24 cellular contexts compared by ENCODE assay signal in genomic region chr7:2665359-2665791, GRCh38. TPM values are rescaled to one million over a fixed set of nuclear protein-coding genes. Genes with fewer than 3 reads are reported as not detected.
DNase-seq lines count a peak whose midpoint lies in the region; ATAC-seq, FAIRE-seq and TF ChIP-seq lines count a peak whose summit lies in the region.
"Had no signal": no experiment of that assay in that cellular context is flagged by ENCODE, and none has a peak within 500 bp of the region (broad histone marks: within the 10 kb centered on the region; RNA-seq: fewer than 3 reads in every experiment).

No MANE protein-coding gene starts in this region.

- H3K9ac ChIP-seq in BLaER1, result no peak overlapping the region
- no peak overlapping the region for H3K9ac ChIP-seq in endothelial cell of umbilical vein (replicated peaks; ENCODE audit: extremely low read depth, insufficient read depth, low read length)

- ATAC-seq in stimulated activated naive CD8-positive, alpha-beta T cell treated with anti-CD3 and anti-CD28 coated beads, Interleukin-15, amount 100 ng/mL, for 72 hours, result no peak
- ATAC-seq: effector memory CD8-positive, alpha-beta T cell had no signal

- peak in 2 of 3 experiments; percentile 4 to 23 for DNase-seq in NCI-H1417 (lab: John Stamatoyannopoulos, UW)
- DNase-seq in NCI-H1417 treated with DMSO at 0.1 percent for 48 hours (lab: John Stamatoyannopoulos, UW), result no peak
- DNase-seq in NCI-H146 (lab: John Stamatoyannopoulos, UW), result peak; percentile 65
- no peak for DNase-seq in endothelial cell of umbilical vein (ENCODE audit: low read depth, low spot score)
- no peak for DNase-seq in HPDE6-E6E7 (ENCODE audit: extremely low spot score)
- no peak for DNase-seq in GM12891 (ENCODE audit: insufficient read length, low spot score)
- DNase-seq in stimulated activated naive CD8-positive, alpha-beta T cell treated with anti-CD3 and anti-CD28 coated beads, Interleukin-15, amount 100 ng/mL, for 72 hours, result no peak
- DNase-seq: activated B cell treated with CpG ODN at 0.5 μM for 24 hours; activated CD4-positive, alpha-beta memory T cell treated with anti-CD3 and anti-CD28 coated beads for 36 hours; activated T-cell treated with anti-CD3 and anti-CD28 coated beads, Interleukin-2, amount 50 U/mL, for 24 hours; AML-193; DND-41; effector memory CD8-positive, alpha-beta T cell; esophagus squamous epithelium; NCI-H1694; NCI-H446; RPMI8226; stimulated activated CD4-positive, alpha-beta T cell treated with anti-CD3 and anti-CD28 coated beads, Interleukin-4, amount 100 ng/mL, for 24 hours; T-helper 9 cell had no signal

- TF ChIP-seq POLR2A in endothelial cell of umbilical vein (IDR thresholded peaks at IDR 0.05; ENCODE audit: low read depth, low read length) (no peak), GM12891 (IDR thresholded peaks at IDR 0.05; ENCODE audit: low read depth, low read length) (no peak)

- intact Hi-C loops in endothelial cell of umbilical vein (cut with micrococcal nuclease), result loop anchor here (5.0 kb wide), 1 partner anchor 637 kb away; the partner anchor contains the start of gene SDK1

- H3K27ac ChIP-seq in BLaER1, result no peak overlapping the region
- H3K27ac ChIP-seq in endothelial cell of umbilical vein (ENCODE audit: insufficient read depth, low read depth, low read length), result no peak overlapping the region
- H3K27ac ChIP-seq: esophagus squamous epithelium, HL-60 had no signal

- H4K20me1 ChIP-seq in BLaER1 (peaks cover 49% of the 10 kb centered on the region), endothelial cell of umbilical vein (replicated peaks; ENCODE audit: control insufficient read depth, extremely low read depth, insufficient read depth, low read length) (no peaks in the 10 kb centered on the region)

- no peaks in the 10 kb centered on the region for H3K9me3 Mint-ChIP-seq in stimulated activated naive CD8-positive, alpha-beta T cell treated with anti-CD3 and anti-CD28 coated beads, Interleukin-15, amount 100 ng/mL, for 72 hours
- H3K9me3 Mint-ChIP-seq: activated B cell treated with CpG ODN at 0.5 μM for 24 hours; activated CD4-positive, alpha-beta memory T cell treated with anti-CD3 and anti-CD28 coated beads for 36 hours; activated T-cell treated with anti-CD3 and anti-CD28 coated beads, Interleukin-2, amount 50 U/mL, for 24 hours; effector memory CD8-positive, alpha-beta T cell; stimulated activated naive CD8-positive, alpha-beta T cell treated with anti-CD3 and anti-CD28 coated beads, Interleukin-15, Interleukin-2, amounts not matched to agents 100 ng/mL and 50 ng/mL, for 24 hours had no signal

- POLR2A ChIA-PET in endothelial cell of umbilical vein (lab: Charles Lee), result no interaction called here

- no peaks in the 10 kb centered on the region for H3K27me3 ChIP-seq in BLaER1
- peaks cover 0 to 3% of the 10 kb centered on the region in 2 experiments for H3K27me3 ChIP-seq in endothelial cell of umbilical vein (ENCODE audit: control insufficient read depth in 2 of 2, insufficient read depth in 2 of 2, low read length in 2 of 2)
- H3K27me3 ChIP-seq: adrenal gland had no signal

- dilution Hi-C loops in endothelial cell of umbilical vein (cut with MboI; ENCODE audit: extremely low pct_ligation_motif_present, low sequenced_read_pairs), result no loop called here

- CTCF ChIA-PET in endothelial cell of umbilical vein (lab: Charles Lee), result interaction anchor here (0.8 to 3.0 kb wide), 5 partner anchors 20 to 56 kb away, joined by 3 to 10 read pairs (median 3); partner anchors contain the start of gene TTYH3

- no peak for TF ChIP-seq CTCF in endothelial cell of umbilical vein (IDR thresholded peaks at IDR 0.05; ENCODE audit: extremely low read depth in 1 of 2, insufficient read depth in 1 of 2, low read depth in 1 of 2, low read length in 2 of 2)

- H3K27ac Mint-ChIP-seq in stimulated activated naive CD8-positive, alpha-beta T cell treated with anti-CD3 and anti-CD28 coated beads, Interleukin-15, amount 100 ng/mL, for 72 hours, result no peak overlapping the region
- H3K27ac Mint-ChIP-seq: activated B cell treated with CpG ODN at 0.5 μM for 24 hours; activated CD4-positive, alpha-beta memory T cell treated with anti-CD3 and anti-CD28 coated beads for 36 hours; activated T-cell treated with anti-CD3 and anti-CD28 coated beads, Interleukin-2, amount 50 U/mL, for 24 hours; effector memory CD8-positive, alpha-beta T cell; stimulated activated naive CD8-positive, alpha-beta T cell treated with anti-CD3 and anti-CD28 coated beads, Interleukin-15, Interleukin-2, amounts not matched to agents 100 ng/mL and 50 ng/mL, for 24 hours had no signal

- H3K4me3 Mint-ChIP-seq in stimulated activated naive CD8-positive, alpha-beta T cell treated with anti-CD3 and anti-CD28 coated beads, Interleukin-15, amount 100 ng/mL, for 72 hours, result no peak overlapping the region
- H3K4me3 Mint-ChIP-seq: activated B cell treated with CpG ODN at 0.5 μM for 24 hours; activated CD4-positive, alpha-beta memory T cell treated with anti-CD3 and anti-CD28 coated beads for 36 hours; activated T-cell treated with anti-CD3 and anti-CD28 coated beads, Interleukin-2, amount 50 U/mL, for 24 hours; effector memory CD8-positive, alpha-beta T cell; stimulated activated naive CD8-positive, alpha-beta T cell treated with anti-CD3 and anti-CD28 coated beads, Interleukin-15, Interleukin-2, amounts not matched to agents 100 ng/mL and 50 ng/mL, for 24 hours had no signal

- H3K27me3 Mint-ChIP-seq in stimulated activated naive CD8-positive, alpha-beta T cell treated with anti-CD3 and anti-CD28 coated beads, Interleukin-15, amount 100 ng/mL, for 72 hours, result peaks cover 36% of the 10 kb centered on the region

- no peak overlapping the region for H2AFZ ChIP-seq in endothelial cell of umbilical vein (ENCODE audit: low read depth, low read length)

- no peaks in the 10 kb centered on the region for H3K9me1 ChIP-seq in endothelial cell of umbilical vein (replicated peaks; ENCODE audit: control insufficient read depth, extremely low read depth, insufficient read depth, low read length)

- BruUV-seq in endothelial cell of umbilical vein (replicated peaks; lab: Mats Ljungman, UMichigan), result no TSS peak

- no peak for FAIRE-seq in endothelial cell of umbilical vein (lab: Jason Lieb, UNC)
- no peak for FAIRE-seq in GM12891 (lab: Jason Lieb, UNC)
- FAIRE-seq: H54 had no signal

- H3K4me3 ChIP-seq in BLaER1 (no peak overlapping the region), endothelial cell of umbilical vein (replicated peaks in 1 of 3; ENCODE audit: insufficient read depth in 1 of 3, low read depth in 1 of 3, low read length in 3 of 3) (no peak overlapping the region)
- H3K4me3 ChIP-seq: adrenal gland, esophagus squamous epithelium had no signal

- H3K79me2 ChIP-seq in endothelial cell of umbilical vein (ENCODE audit: control insufficient read depth, insufficient read depth, low read length), result no peaks in the 10 kb centered on the region

- H3K4me2 ChIP-seq in BLaER1 (peak overlapping the region; percentile 32; the same call in 1 of the 2 replicates), endothelial cell of umbilical vein (ENCODE audit: insufficient read depth, low read length) (no peak overlapping the region)

- peaks cover 6% of the 10 kb centered on the region for H3K4me1 Mint-ChIP-seq in stimulated activated naive CD8-positive, alpha-beta T cell treated with anti-CD3 and anti-CD28 coated beads, Interleukin-15, amount 100 ng/mL, for 72 hours
- H3K4me1 Mint-ChIP-seq: activated B cell treated with CpG ODN at 0.5 μM for 24 hours had no signal

- peaks cover 35% of the 10 kb centered on the region for H3K36me3 ChIP-seq in BLaER1
- peaks cover 2 to 14% of the 10 kb centered on the region in 2 experiments for H3K36me3 ChIP-seq in endothelial cell of umbilical vein (ENCODE audit: control insufficient read depth in 2 of 2, extremely low read depth in 1 of 2, insufficient read depth in 2 of 2, low read length in 2 of 2)

- no peaks in the 10 kb centered on the region for H3K9me3 ChIP-seq in BLaER1
- no peaks in the 10 kb centered on the region for H3K9me3 ChIP-seq in endothelial cell of umbilical vein (replicated peaks; ENCODE audit: control insufficient read depth, insufficient read depth, low read length)
- H3K9me3 ChIP-seq: adrenal gland, esophagus squamous epithelium had no signal

- H3K4me1 ChIP-seq in BLaER1 (peaks cover 72% of the 10 kb centered on the region), endothelial cell of umbilical vein (ENCODE audit: control insufficient read depth, extremely low read depth, insufficient read depth, low read length) (peaks cover 14% of the 10 kb centered on the region)

TF ChIP-seq in endothelial cell of umbilical vein, 7 proteins besides CTCF, POLR2A, EP300 and RAD21:
- no peak for TF ChIP-seq MYC (IDR thresholded peaks at IDR 0.05; ENCODE audit: low read depth, low read length)
- TF ChIP-seq POLR2AphosphoS5 (IDR thresholded peaks at IDR 0.05; ENCODE audit: insufficient read depth, low read depth, low read length), result peak; percentile 30
- no peak for TF ChIP-seq JUN (IDR thresholded peaks at IDR 0.05; ENCODE audit: borderline replicate concordance, insufficient read depth, insufficient read length, low read depth)

TF ChIP-seq in GM12891, 5 proteins besides CTCF, POLR2A, EP300 and RAD21 (continues in another document):
- TF ChIP-seq PAX5 (IDR thresholded peaks at IDR 0.05; ENCODE audit: insufficient read depth, low read length, severe bottlenecking) (no peak), POLR2AphosphoS5 (IDR thresholded peaks at IDR 0.05; ENCODE audit: low read depth, low read length) (no peak), SPI1 (IDR thresholded peaks at IDR 0.05; ENCODE audit: low read depth, low read length) (no peak), POU2F2 (IDR thresholded peaks at IDR 0.05; ENCODE audit: low read depth, low read length) (no peak)

RNA-seq across cellular contexts. Expression of gene AMZ1, which starts 22.6 kb away (rescaled TPM):
- not detected in 2 replicates for total RNA-seq in endothelial cell of umbilical vein
- polyA plus RNA-seq in endothelial cell of umbilical vein, result not detected in 2 replicates
- not detected in 2 replicates for polyA plus RNA-seq in endothelial cell of umbilical vein (2011; cell fraction: cytosol; rRNA removed)
- not detected in 2 replicates for polyA plus RNA-seq in endothelial cell of umbilical vein (2011; cell fraction: nucleus; rRNA removed)
- 0.09 and 0.10 TPM in 2 replicates for polyA plus RNA-seq in endothelial cell of umbilical vein (2012)
- polyA minus RNA-seq in endothelial cell of umbilical vein, result not detected in 2 replicates
- not detected for polyA minus RNA-seq in endothelial cell of umbilical vein (2011; cell fraction: cytosol; rRNA and poly(A)+ RNA removed)
- polyA minus RNA-seq in endothelial cell of umbilical vein (2011; cell fraction: nucleus; rRNA and poly(A)+ RNA removed), result not detected in 2 replicates
- polyA plus RNA-seq in GM12891 (2012; ENCODE audit: low read depth, missing spikeins), result 1.0 TPM

RNA-seq across cellular contexts. Expression of gene TTYH3, which starts 33.6 kb away (rescaled TPM):
- 277 and 280 TPM in 2 replicates for total RNA-seq in endothelial cell of umbilical vein
- polyA plus RNA-seq in endothelial cell of umbilical vein, result 143 and 192 TPM in 2 replicates
- 79.9 and 112 TPM in 2 replicates for polyA plus RNA-seq in endothelial cell of umbilical vein (2011; cell fraction: cytosol; rRNA removed)
- polyA plus RNA-seq in endothelial cell of umbilical vein (2011; cell fraction: nucleus; rRNA removed), result 107 and 132 TPM in 2 replicates
- 116 and 150 TPM in 2 replicates for polyA plus RNA-seq in endothelial cell of umbilical vein (2012)
- polyA minus RNA-seq in endothelial cell of umbilical vein, result 107 and 122 TPM in 2 replicates
- 4.9 TPM for polyA minus RNA-seq in endothelial cell of umbilical vein (2011; cell fraction: cytosol; rRNA and poly(A)+ RNA removed)
- 45.1 and 83.7 TPM in 2 replicates for polyA minus RNA-seq in endothelial cell of umbilical vein (2011; cell fraction: nucleus; rRNA and poly(A)+ RNA removed)
- polyA plus RNA-seq in GM12891 (2012; ENCODE audit: low read depth, missing spikeins), result 23.3 TPM

Comparison
In these comparisons a context has a peak if more than half of its experiments do, and no peak if none do; other contexts are left out.
1. DNase-seq: peak in NCI-H1417 (2 of 3) and NCI-H146 (single experiment); none in NCI-H1417 treated with DMSO at 0.1 percent for 48 hours (single experiment), endothelial cell of umbilical vein (single experiment), HPDE6-E6E7 (single experiment), GM12891 (single experiment) and stimulated activated naive CD8-positive, alpha-beta T cell treated with anti-CD3 and anti-CD28 coated beads, Interleukin-15, amount 100 ng/mL, for 72 hours (0 of 2).